ENCODE assay signal across 2 cellular contexts in the genomic region with DNA sequence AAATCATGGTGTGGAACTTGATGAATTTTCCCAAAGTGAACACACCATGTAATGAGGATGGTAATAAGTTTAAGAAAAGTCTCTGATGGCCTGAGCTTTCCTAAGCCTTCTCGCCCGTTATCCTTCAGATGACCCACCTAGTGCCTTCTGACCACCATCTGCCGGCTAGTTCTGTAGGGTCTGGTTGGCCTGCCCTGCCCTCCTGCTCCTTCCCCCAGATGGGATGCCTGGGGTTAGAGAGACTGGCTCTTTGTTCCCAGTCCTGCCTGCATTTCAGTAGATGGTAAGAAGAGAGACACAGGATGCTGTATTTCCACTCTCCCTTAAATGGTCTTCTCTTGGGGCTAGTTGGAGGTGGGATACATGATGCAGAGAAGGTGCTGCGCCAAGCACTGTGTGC.
TF ChIP-seq lines count a peak whose summit lies in the region.

No MANE protein-coding gene starts in this region.

TF ChIP-seq in GM23338, 12 proteins besides CTCF, POLR2A, EP300 and RAD21:
- no peak for TF ChIP-seq ZNF114 (CRISPR knock-in tag; IDR thresholded peaks at IDR 0.05)
- no peak for TF ChIP-seq NANOG (IDR thresholded peaks at IDR 0.05; ENCODE audit: borderline replicate concordance)
- TF ChIP-seq POLR2AphosphoS5 (IDR thresholded peaks at IDR 0.05; ENCODE audit: low read depth): no peak

TF ChIP-seq in H1, 55 proteins besides CTCF, POLR2A, EP300 and RAD21:
- TF ChIP-seq POU5F1 (IDR thresholded peaks at IDR 0.05; ENCODE audit: low read depth, low read length) (no peak), SAP30 (IDR thresholded peaks at IDR 0.05; ENCODE audit: insufficient read depth, insufficient replicate concordance, low read length) (no peak)
